15 cellular contexts compared by ENCODE assay signal in the genomic region with DNA sequence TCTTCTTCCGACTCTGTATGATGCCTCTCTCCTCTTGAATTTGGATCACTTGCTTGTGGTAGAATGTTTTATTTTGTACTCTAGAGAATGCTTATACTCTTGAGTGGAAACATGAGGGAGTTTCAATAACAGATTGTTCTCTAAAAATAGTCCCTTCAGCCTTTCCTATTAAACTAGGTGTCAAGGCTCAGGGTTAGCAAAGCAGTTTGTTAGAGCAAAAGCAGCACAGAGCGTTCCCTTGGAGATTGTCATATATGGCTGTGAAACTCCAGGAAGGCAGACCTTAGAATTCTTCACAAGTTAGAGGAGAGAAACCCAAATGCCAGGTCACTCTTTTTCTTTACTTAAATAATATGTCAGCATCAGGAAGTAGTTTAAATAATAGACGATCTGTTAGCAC. TPM values are rescaled to one million over a fixed set of nuclear protein-coding genes. Genes with fewer than 3 reads are reported as not detected.
"Had no signal": no experiment of that assay in that cellular context is flagged by ENCODE, and none has a peak within 500 bp of the region (broad histone marks: within the 10 kb centered on the region; RNA-seq: fewer than 3 reads in every experiment).

No MANE protein-coding gene starts in this region.

- ATAC-seq: activated CD8-positive, alpha-beta memory T cell treated with anti-CD3 and anti-CD28 coated beads, Interleukin-2, amount 10 ng/mL, durations not matched to agents 7 days and 5 days; SK-N-SH treated with all-trans-retinoic acid at 6 μM for 48 hours; stimulated activated naive B cell treated with anti-CD40 and anti-IgM and Interleukin-4, amounts not matched to agents 10 μg/mL and 1 μg/mL and 100 μg/mL, for 72 hours had no signal

- DNase-seq: activated CD4-positive, alpha-beta T cell treated with anti-CD3 and anti-CD28 coated beads for 1 hour; activated CD4-positive, alpha-beta T cell treated with anti-CD3 and anti-CD28 coated beads, Interleukin-2, amount 50 U/mL, for 48 hours; activated CD8-positive, alpha-beta memory T cell treated with anti-CD3 and anti-CD28 coated beads, Interleukin-2, amount 10 ng/mL, durations not matched to agents 7 days and 5 days; activated naive CD4-positive, alpha-beta T cell treated with anti-CD3 and anti-CD28 coated beads for 36 hours; activated T-cell treated with anti-CD3 and anti-CD28 coated beads, Interleukin-2, amount 50 U/mL, for 1 hour; effector CD8-positive, alpha-beta T cell; hypothalamus; SHP77 treated with DMSO at 0.1 percent for 48 hours; stimulated activated CD4-positive, alpha-beta T cell treated with anti-CD3 and anti-CD28 coated beads, Interleukin-15, amount 100 ng/mL, for 24 hours; stimulated activated CD4-positive, alpha-beta T cell treated with anti-CD3 and anti-CD28 coated beads, Interleukin-4, amount 100 ng/mL, for 1 hour; stimulated activated naive B cell treated with anti-CD40 and anti-IgM and Interleukin-4, amounts not matched to agents 10 μg/mL and 1 μg/mL and 100 μg/mL, for 72 hours; substantia nigra had no signal

RNA-seq across cellular contexts. Expression of a gene that starts 33.0 kb away (rescaled TPM):
- total RNA-seq: activated naive CD4-positive, alpha-beta T cell treated with anti-CD3 and anti-CD28 coated beads for 36 hours; activated T-helper 2 cell treated with anti-CD3 and anti-CD28 coated beads, Interferon-gamma antibody, Interleukin-2, Interleukin-4, amounts not matched to agents 10 μg/mL and 5 μg/mL and 100 μg/mL, durations not matched to agents 14 hours and 24 hours and 36 hours; T-helper 1 cell treated with Interleukin-12 subunit alpha and Interleukin-12 subunit beta and Interleukin-4 antibody, amounts not matched to agents 30 ng/mL and 1 ng/mL, for 36 hours had no signal
